Comparison of ENCODE assay signal across 16 cellular contexts in the genomic region with DNA sequence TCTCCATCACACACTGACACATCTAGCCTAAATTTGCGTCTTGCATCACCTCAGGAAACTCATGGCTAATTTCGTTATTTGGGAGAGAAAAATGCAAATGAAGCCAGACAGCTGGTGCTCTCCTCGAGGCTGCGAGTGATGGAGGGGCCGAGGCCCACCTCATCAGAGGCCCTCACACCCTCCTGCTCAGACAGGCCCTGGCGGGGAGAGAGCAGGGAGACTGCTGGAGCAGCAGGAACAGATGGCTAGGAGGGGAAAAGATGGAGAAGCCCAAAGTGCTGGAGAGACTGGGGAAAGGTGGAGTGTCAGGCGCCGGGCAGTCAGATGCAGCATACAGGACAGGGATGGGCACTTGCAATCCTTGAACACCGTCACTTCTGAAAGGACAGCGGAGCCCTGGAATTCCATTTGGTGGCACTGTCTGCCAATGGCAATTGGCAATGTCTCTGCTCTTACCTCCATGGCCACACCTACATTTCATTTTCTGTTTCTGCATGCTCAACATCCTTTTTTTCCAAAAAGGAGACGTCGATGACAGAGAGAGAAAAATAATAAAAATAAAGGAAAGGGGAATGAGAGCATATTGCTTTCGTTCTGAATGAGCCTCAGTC.
"Had no signal": no experiment of that assay in that cellular context is flagged by ENCODE, and none has a peak within 500 bp of the region (broad histone marks: within the 10 kb centered on the region; RNA-seq: fewer than 3 reads in every experiment).

No MANE protein-coding gene starts in this region.

- H3K4me3 ChIP-seq: esophagus squamous epithelium, lung, thyroid gland had no signal

- H3K27me3 Mint-ChIP-seq: activated CD8-positive, alpha-beta memory T cell treated with anti-CD3 and anti-CD28 coated beads, Interleukin-2, amount 10 ng/mL, durations not matched to agents 7 days and 5 days; activated T-cell treated with anti-CD3 and anti-CD28 coated beads, Interleukin-2, amount 50 U/mL, for 24 hours had no signal

- DNase-seq: activated CD4-positive, alpha-beta T cell treated with anti-CD3 and anti-CD28 coated beads, Interleukin-2, amount 50 U/mL, for 4 hours; activated CD8-positive, alpha-beta memory T cell treated with anti-CD3 and anti-CD28 coated beads, Interleukin-2, amount 10 ng/mL, durations not matched to agents 7 days and 5 days; activated effector memory CD4-positive, alpha-beta T cell treated with Interleukin-2 at 50 U/mL for 16 hours; activated T-cell treated with anti-CD3 and anti-CD28 coated beads, Interleukin-2, amount 50 U/mL, for 24 hours; amygdala; brain microvascular endothelial cell; esophagus squamous epithelium; foreskin fibroblast; left colon; naive thymus-derived CD4-positive, alpha-beta T cell; right cardiac atrium had no signal

- FAIRE-seq: urothelium cell line had no signal

- H3K9me3 ChIP-seq: esophagus squamous epithelium, thyroid gland had no signal

- H3K4me1 Mint-ChIP-seq: activated CD8-positive, alpha-beta memory T cell treated with anti-CD3 and anti-CD28 coated beads, Interleukin-2, amount 10 ng/mL, durations not matched to agents 7 days and 5 days; naive thymus-derived CD4-positive, alpha-beta T cell; stimulated activated effector memory CD8-positive, alpha-beta T cell treated with anti-CD3 and anti-CD28 coated beads, Interleukin-12 subunit alpha, Interleukin-12 subunit beta, amount 100 ng/mL, for 72 hours had no signal

- H3K36me3 Mint-ChIP-seq: activated CD8-positive, alpha-beta memory T cell treated with anti-CD3 and anti-CD28 coated beads, Interleukin-2, amount 10 ng/mL, durations not matched to agents 7 days and 5 days; activated naive CD4-positive, alpha-beta T cell treated with anti-CD3 and anti-CD28 coated beads, Interleukin-2, amount 50 U/mL, for 72 hours; stimulated activated effector memory CD8-positive, alpha-beta T cell treated with anti-CD3 and anti-CD28 coated beads, Interleukin-12 subunit alpha, Interleukin-12 subunit beta, amount 100 ng/mL, for 72 hours had no signal

- H3K4me1 ChIP-seq: esophagus squamous epithelium, thyroid gland had no signal

- H3K27ac ChIP-seq: brain microvascular endothelial cell, esophagus squamous epithelium, thyroid gland had no signal

- H3K4me3 Mint-ChIP-seq: activated CD8-positive, alpha-beta memory T cell treated with anti-CD3 and anti-CD28 coated beads, Interleukin-2, amount 10 ng/mL, durations not matched to agents 7 days and 5 days; activated T-cell treated with anti-CD3 and anti-CD28 coated beads, Interleukin-2, amount 50 U/mL, for 24 hours; naive thymus-derived CD4-positive, alpha-beta T cell; stimulated activated effector memory CD8-positive, alpha-beta T cell treated with anti-CD3 and anti-CD28 coated beads, Interleukin-12 subunit alpha, Interleukin-12 subunit beta, amount 100 ng/mL, for 72 hours had no signal

- H3K27ac Mint-ChIP-seq: activated CD8-positive, alpha-beta memory T cell treated with anti-CD3 and anti-CD28 coated beads, Interleukin-2, amount 10 ng/mL, durations not matched to agents 7 days and 5 days; activated naive CD4-positive, alpha-beta T cell treated with anti-CD3 and anti-CD28 coated beads, Interleukin-2, amount 50 U/mL, for 72 hours; activated T-cell treated with anti-CD3 and anti-CD28 coated beads, Interleukin-2, amount 50 U/mL, for 24 hours; naive thymus-derived CD4-positive, alpha-beta T cell; stimulated activated effector memory CD8-positive, alpha-beta T cell treated with anti-CD3 and anti-CD28 coated beads, Interleukin-12 subunit alpha, Interleukin-12 subunit beta, amount 100 ng/mL, for 72 hours had no signal

- H3K36me3 ChIP-seq: brain microvascular endothelial cell, esophagus squamous epithelium, thyroid gland had no signal
